23 cellular contexts compared by ENCODE assay signal in the genomic region with DNA sequence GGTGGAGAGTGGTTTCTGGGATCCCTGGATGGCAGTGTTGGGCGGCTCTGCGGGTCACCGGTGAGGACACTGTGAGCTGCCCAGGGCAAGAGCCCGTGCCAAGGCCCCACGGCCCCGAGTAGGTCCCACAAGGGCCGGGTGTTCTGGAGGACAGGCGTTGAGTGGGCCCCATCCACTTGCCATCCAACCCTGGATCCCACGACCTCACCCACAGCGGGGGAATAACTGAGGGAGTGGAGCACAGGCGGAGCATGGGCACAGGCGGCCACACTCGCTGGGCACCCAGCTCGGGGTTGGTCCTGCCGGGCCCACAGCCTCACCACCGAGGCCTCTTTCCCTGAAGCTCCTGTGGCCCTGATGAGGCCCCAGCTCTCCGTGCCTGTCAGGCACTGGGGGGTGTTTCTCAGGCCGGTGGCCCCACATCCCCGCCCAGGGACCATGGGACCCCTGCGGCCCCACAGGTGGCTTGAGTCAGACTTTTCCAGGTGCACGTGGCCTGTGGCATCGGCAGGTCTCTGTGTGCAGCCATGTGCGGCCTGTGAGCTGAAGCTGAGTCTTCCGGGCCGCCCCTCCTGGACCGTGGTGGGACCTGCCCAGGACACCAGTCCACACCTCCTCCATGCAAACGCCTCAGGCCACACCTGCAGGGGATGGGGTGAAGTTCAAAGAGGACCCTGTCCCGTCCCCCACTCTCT. TPM values are rescaled to one million over a fixed set of nuclear protein-coding genes. Genes with fewer than 3 reads are reported as not detected.
"Had no signal": no experiment of that assay in that cellular context is flagged by ENCODE, and none has a peak within 500 bp of the region (broad histone marks: within the 10 kb centered on the region; RNA-seq: fewer than 3 reads in every experiment).

No MANE protein-coding gene starts in this region.

- ATAC-seq: activated CD4-positive, CD25-positive, alpha-beta regulatory T cell treated with anti-CD3 and anti-CD28 coated beads, Interleukin-2, amount 50 U/mL, for 24 hours; activated naive CD8-positive, alpha-beta T cell treated with anti-CD3 and anti-CD28 coated beads, Interleukin-2, amount 50 U/mL, for 24 hours; gastroesophageal sphincter; left colon; naive thymus-derived CD8-positive, alpha-beta T cell; stimulated activated effector memory CD8-positive, alpha-beta T cell treated with anti-CD3 and anti-CD28 coated beads, Interleukin-12 subunit alpha, Interleukin-12 subunit beta, amount 100 ng/mL, for 72 hours had no signal

- DNase-seq: activated CD4-positive, alpha-beta T cell treated with anti-CD3 and anti-CD28 coated beads for 48 hours; activated CD4-positive, alpha-beta T cell treated with anti-CD3 and anti-CD28 coated beads, Interleukin-2, amount 50 U/mL, for 48 hours; activated CD8-positive, alpha-beta memory T cell treated with anti-CD3 and anti-CD28 coated beads for 24 hours; activated naive CD8-positive, alpha-beta T cell treated with anti-CD3 and anti-CD28 coated beads, Interleukin-2, amount 50 U/mL, for 24 hours; amygdala; central memory CD4-positive, alpha-beta T cell; hippocampal formation; immature natural killer cell; kidney; left colon; naive thymus-derived CD8-positive, alpha-beta T cell; occipital lobe; stimulated activated CD4-positive, alpha-beta T cell treated with anti-CD3 and anti-CD28 coated beads, Interleukin-4, amount 100 ng/mL, for 24 hours; substantia nigra; T-helper 9 cell had no signal

- H3K36me3 ChIP-seq: breast epithelium, right lobe of liver, vagina, WERI-Rb-1 had no signal

- H3K9me3 ChIP-seq: breast epithelium, right lobe of liver, vagina had no signal

- H3K4me1 ChIP-seq: breast epithelium, gastroesophageal sphincter, right lobe of liver, vagina had no signal

- H3K27me3 ChIP-seq: right lobe of liver, vagina had no signal

- H3K4me3 ChIP-seq: breast epithelium, gastroesophageal sphincter, right lobe of liver, skin epidermis, vagina had no signal

- H3K27ac ChIP-seq: breast epithelium, gastroesophageal sphincter, right lobe of liver, skin epidermis, vagina had no signal

RNA-seq across cellular contexts. Expression of a gene that starts 16.6 kb away (rescaled TPM):
- polyA plus RNA-seq: immature natural killer cell had no signal
